16 cellular contexts compared by ENCODE assay signal in the genomic region with DNA sequence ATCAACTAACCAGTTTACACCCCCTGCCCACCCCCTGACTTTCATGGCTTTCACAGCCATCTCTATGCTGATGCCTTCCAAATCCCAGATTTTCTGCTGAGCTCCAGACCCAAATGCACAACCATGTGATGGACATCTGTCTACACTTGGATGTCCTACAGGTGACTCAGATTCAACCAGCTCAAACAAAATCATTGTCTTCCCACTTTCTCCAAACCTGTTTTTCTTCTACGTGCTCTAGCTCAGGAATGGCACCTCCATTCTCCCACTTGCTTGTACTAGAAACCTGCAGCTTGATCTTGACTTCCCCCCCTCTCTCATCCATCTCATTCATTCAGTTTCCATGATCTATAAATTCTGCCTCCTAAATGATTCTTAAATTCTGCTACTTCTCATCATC. TPM values are rescaled to one million over a fixed set of nuclear protein-coding genes. Genes with fewer than 3 reads are reported as not detected.
DNase-seq lines count a peak whose midpoint lies in the region; ATAC-seq and TF ChIP-seq lines count a peak whose summit lies in the region.
"Had no signal": no experiment of that assay in that cellular context is flagged by ENCODE, and none has a peak within 500 bp of the region (broad histone marks: within the 10 kb centered on the region; RNA-seq: fewer than 3 reads in every experiment).

No MANE protein-coding gene starts in this region.

- in situ Hi-C loops in brain microvascular endothelial cell (cut with HindIII; ENCODE audit: low pct_ligation_motif_present, low sequenced_read_pairs), result no loop called here

- TF ChIP-seq POLR2A in breast epithelium (IDR thresholded peaks at IDR 0.05), result no peak

- H3K27ac ChIP-seq in breast epithelium (peak overlapping the region; percentile 62 to 92), brain microvascular endothelial cell (peak overlapping the region; percentile 64)
- H3K27ac ChIP-seq: BLaER1 treated with 17β-estradiol and CSF1 and Interleukin-3, amounts not matched to agents 10 nM and 100 nM; GM23248 had no signal

- BruUV-seq in MCF 10A (replicated peaks; lab: Mats Ljungman, UMichigan), result no TSS peak

- H3K4me1 ChIP-seq in breast epithelium, result peaks cover 26 to 49% of the 10 kb centered on the region in 2 donors

- peaks cover 25% of the 10 kb centered on the region for H3K4me1 Mint-ChIP-seq in MCF 10A (ENCODE audit: insufficient read depth, unreplicated experiment)
- H3K4me1 Mint-ChIP-seq: CD4-positive, CD25-positive, alpha-beta regulatory T cell had no signal

- H3K27me3 ChIP-seq in breast epithelium (no peaks in the 10 kb centered on the region), brain microvascular endothelial cell (replicated peaks) (no peaks in the 10 kb centered on the region)
- H3K27me3 ChIP-seq: BLaER1 treated with 17β-estradiol and CSF1 and Interleukin-3, amounts not matched to agents 10 nM and 100 nM had no signal

- intact Hi-C loops in breast epithelium (cut with DNase I; ENCODE audit: low total_unique reads), result no loop called here
- intact Hi-C loops in MCF 10A (cut with micrococcal nuclease), result no loop called here

- no peaks in the 10 kb centered on the region for H3K36me3 Mint-ChIP-seq in MCF 10A (ENCODE audit: insufficient read depth, unreplicated experiment)
- H3K36me3 Mint-ChIP-seq in activated naive CD4-positive, alpha-beta T cell treated with anti-CD3 and anti-CD28 coated beads, Interleukin-2, amount 50 U/mL, for 72 hours, result no peaks in the 10 kb centered on the region

- no peaks in the 10 kb centered on the region for H3K9me3 Mint-ChIP-seq in MCF 10A (ENCODE audit: unreplicated experiment)
- no peaks in the 10 kb centered on the region for H3K9me3 Mint-ChIP-seq in activated naive CD4-positive, alpha-beta T cell treated with anti-CD3 and anti-CD28 coated beads, Interleukin-2, amount 50 U/mL, for 72 hours
- H3K9me3 Mint-ChIP-seq: CD4-positive, CD25-positive, alpha-beta regulatory T cell had no signal

- no peak overlapping the region for H3K27ac Mint-ChIP-seq in MCF 10A (ENCODE audit: low read depth, unreplicated experiment)
- no peak overlapping the region for H3K27ac Mint-ChIP-seq in activated naive CD4-positive, alpha-beta T cell treated with anti-CD3 and anti-CD28 coated beads, Interleukin-2, amount 50 U/mL, for 72 hours
- H3K27ac Mint-ChIP-seq: CD4-positive, CD25-positive, alpha-beta regulatory T cell had no signal

- no peaks in the 10 kb centered on the region for H3K9me3 ChIP-seq in breast epithelium
- H3K9me3 ChIP-seq: BLaER1 treated with 17β-estradiol and CSF1 and Interleukin-3, amounts not matched to agents 10 nM and 100 nM had no signal

- TF ChIP-seq CTCF in breast epithelium (IDR thresholded peaks at IDR 0.05), result no peak
- TF ChIP-seq CTCF in MCF 10A (IDR thresholded peaks at IDR 0.05; ENCODE audit: unreplicated experiment), result no peak
- TF ChIP-seq CTCF in brain microvascular endothelial cell (IDR thresholded peaks at IDR 0.05; ENCODE audit: low read depth, low read length, missing control alignments), result no peak

- H3K36me3 ChIP-seq in breast epithelium (no peaks in the 10 kb centered on the region), brain microvascular endothelial cell (replicated peaks) (no peaks in the 10 kb centered on the region)
- H3K36me3 ChIP-seq: BLaER1 treated with 17β-estradiol and CSF1 and Interleukin-3, amounts not matched to agents 10 nM and 100 nM had no signal

- POLR2A ChIA-PET in MCF 10A (lab: Yijun Ruan, JAX), result no interaction called here

- no peaks in the 10 kb centered on the region for H3K27me3 Mint-ChIP-seq in MCF 10A (ENCODE audit: insufficient read depth, unreplicated experiment)

- no peak overlapping the region for H3K4me3 Mint-ChIP-seq in MCF 10A (ENCODE audit: unreplicated experiment)
- H3K4me3 Mint-ChIP-seq: CD4-positive, CD25-positive, alpha-beta regulatory T cell had no signal

- peak; percentile 72 for ATAC-seq in esophagus mucosa
- ATAC-seq in HG02678 (IDR thresholded peaks at IDR 0.05; ENCODE audit: unreplicated experiment), result no peak
- no peak for ATAC-seq in activated naive CD4-positive, alpha-beta T cell treated with anti-CD3 and anti-CD28 coated beads, Interleukin-2, amount 50 U/mL, for 72 hours
- ATAC-seq: HCT116, HepG2 had no signal

- DNase-seq in breast epithelium (ENCODE audit: low spot score in 2 of 2) (no peak), MCF 10A (ENCODE audit: unreplicated experiment) (no peak), brain microvascular endothelial cell (no peak), NCI-H510A (lab: John Stamatoyannopoulos, UW) (no peak)
- no peak for DNase-seq in activated naive CD4-positive, alpha-beta T cell treated with anti-CD3 and anti-CD28 coated beads, Interleukin-2, amount 50 U/mL, for 72 hours (ENCODE audit: low spot score in 2 of 2)
- DNase-seq in activated CD4-positive, alpha-beta T cell treated with anti-CD3 and anti-CD28 coated beads, Interleukin-2, amount 50 U/mL, for 1 hour, result no peak
- DNase-seq: 8988T; CD4-positive, CD25-positive, alpha-beta regulatory T cell; DMS153; GM23248 had no signal

- H3K4me3 ChIP-seq in breast epithelium, result no peak overlapping the region
- H3K4me3 ChIP-seq in brain microvascular endothelial cell (ENCODE audit: low read depth, low read length), result no peak overlapping the region
- H3K4me3 ChIP-seq: BLaER1 treated with 17β-estradiol and CSF1 and Interleukin-3, amounts not matched to agents 10 nM and 100 nM; GM23248 had no signal

- CTCF ChIA-PET in MCF 10A (lab: Yijun Ruan, JAX), result interaction anchor here (0.6 to 4.1 kb wide), 6 partner anchors 11 to 41 kb away, joined by 3 to 17 read pairs (median 4); no protein-coding TSS in a partner anchor

RNA-seq across cellular contexts. Expression of gene RARRES1, which starts 34.1 kb away (rescaled TPM):
- total RNA-seq in breast epithelium, result 100 to 1,000 TPM in 2 of 3 donors, 1 to 10 TPM in 1; 3.5 to 568 (median 403) TPM
- total RNA-seq in MCF 10A (2022), result not detected in 2 replicates
- 14.9 TPM for total RNA-seq in esophagus mucosa
- total RNA-seq in activated naive CD4-positive, alpha-beta T cell treated with anti-CD3 and anti-CD28 coated beads, Interleukin-2, amount 50 U/mL, for 72 hours, result not detected
- total RNA-seq: CD4-positive, CD25-positive, alpha-beta regulatory T cell; Daoy; HepG2 had no signal

RNA-seq across cellular contexts. Expression of gene MFSD1, which starts 35.5 kb away (rescaled TPM):
- total RNA-seq in breast epithelium (100 to 1,000 TPM in 2 of 3 donors, 10 to 100 TPM in 1; 76.7 to 134 (median 125) TPM), MCF 10A (2022) (28.9 and 34.7 TPM in 2 replicates), esophagus mucosa (40.1 TPM)
- 10 to 100 TPM; 17.6 to 21.8 TPM for total RNA-seq in activated naive CD4-positive, alpha-beta T cell treated with anti-CD3 and anti-CD28 coated beads, Interleukin-2, amount 50 U/mL, for 72 hours
